8 cellular contexts compared by ENCODE assay signal in genomic region chr17:76500745-76501017, GRCh38.
DNase-seq lines count a peak whose midpoint lies in the region; ATAC-seq and TF ChIP-seq lines count a peak whose summit lies in the region.

No MANE protein-coding gene starts in this region.

- H3K36me3 ChIP-seq in GM06990 (ENCODE audit: control insufficient read depth, insufficient read depth, low read length) = no peaks in the 10 kb centered on the region; the same call in 1 of the 2 replicates
- H3K36me3 ChIP-seq in KMS-11 (ENCODE audit: insufficient read depth) = no peaks in the 10 kb centered on the region
- no peaks in the 10 kb centered on the region for H3K36me3 ChIP-seq in duodenal mucosa (ENCODE audit: control insufficient read depth in 1 of 2, insufficient read depth in 2 of 2, low read length in 2 of 2)

- H3K4me3 Mint-ChIP-seq in nephron progenitor cell = peak overlapping the region; percentile 79

- DNase-seq in GM06990 (ENCODE audit: extremely low read depth, insufficient read length) (no peak), nephron progenitor cell (no peak), NCI-H2029 (lab: John Stamatoyannopoulos, UW) (no peak)

- H3K9ac ChIP-seq in KMS-11 (peak overlapping the region; percentile 76), duodenal mucosa (ENCODE audit: low read depth in 1 of 2, low read length in 2 of 2) (peak overlapping the region; percentile 68 to 86)

- no peaks in the 10 kb centered on the region for H3K9me3 Mint-ChIP-seq in nephron progenitor cell

- peaks cover 50% of the 10 kb centered on the region; the same call in 1 of the 2 replicates for H3K79me2 ChIP-seq in KMS-11 (ENCODE audit: insufficient read depth, low read depth)

- H2AFZ ChIP-seq in KMS-11 (ENCODE audit: low read depth) = peak overlapping the region; percentile 72; the same call in 1 of the 2 replicates

- ATAC-seq in HG03565 (IDR thresholded peaks at IDR 0.05; ENCODE audit: unreplicated experiment) (no peak), GM19328 (IDR thresholded peaks at IDR 0.05; ENCODE audit: unreplicated experiment) (no peak), HG02610 (IDR thresholded peaks at IDR 0.05; ENCODE audit: unreplicated experiment) (no peak)

- H3K36me3 Mint-ChIP-seq in nephron progenitor cell (ENCODE audit: low read depth) = no peaks in the 10 kb centered on the region

- peaks cover 31% of the 10 kb centered on the region for H3K27me3 Mint-ChIP-seq in nephron progenitor cell (ENCODE audit: low read depth, poor library complexity)

- no peak overlapping the region for H3K27ac Mint-ChIP-seq in nephron progenitor cell

- H3K4me1 ChIP-seq in KMS-11 (ENCODE audit: low read depth, poor library complexity, severe bottlenecking) (peaks cover 63% of the 10 kb centered on the region), duodenal mucosa (ENCODE audit: control insufficient read depth in 1 of 2, insufficient read depth in 2 of 2, low read length in 2 of 2) (peaks cover 48 to 52% of the 10 kb centered on the region in 2 donors)

- H3K27ac ChIP-seq in KMS-11 (no peak overlapping the region; the same call in 1 of the 2 replicates), duodenal mucosa (ENCODE audit: low read depth, low read length) (peak overlapping the region; percentile 47)

- TF ChIP-seq CTCF in GM06990 (IDR thresholded peaks at IDR 0.05; ENCODE audit: insufficient read depth, low read length, poor library complexity, severe bottlenecking) = no peak
- no peak for TF ChIP-seq CTCF in KMS-11 (conservative IDR thresholded peaks at IDR 0.05; ENCODE audit: low read depth, low read length)
- no peak for TF ChIP-seq CTCF in nephron progenitor cell (IDR thresholded peaks at IDR 0.05)

- no peaks in the 10 kb centered on the region for H3K27me3 ChIP-seq in GM06990 (replicated peaks; ENCODE audit: control insufficient read depth, insufficient read depth, low read length)
- H3K27me3 ChIP-seq in KMS-11 (ENCODE audit: insufficient read depth, low read depth) = no peaks in the 10 kb centered on the region
- no peaks in the 10 kb centered on the region for H3K27me3 ChIP-seq in duodenal mucosa (ENCODE audit: control insufficient read depth in 1 of 2, insufficient read depth in 2 of 2, low read length in 2 of 2)

- H4K20me1 ChIP-seq in KMS-11 (ENCODE audit: insufficient read depth) = no peaks in the 10 kb centered on the region

- H3K9me3 ChIP-seq in duodenal mucosa (ENCODE audit: control insufficient read depth in 1 of 2, low read length in 2 of 2) = no peaks in the 10 kb centered on the region

- H3K4me1 Mint-ChIP-seq in nephron progenitor cell = peaks cover 64% of the 10 kb centered on the region

- H3K4me3 ChIP-seq in GM06990 (replicated peaks; ENCODE audit: low read depth, low read length) (peak overlapping the region; percentile 93), KMS-11 (IDR thresholded peaks at IDR 0.05; ENCODE audit: insufficient read depth, low read depth, low read length) (no peak overlapping the region), duodenal mucosa (ENCODE audit: low read depth in 1 of 2, low read length in 2 of 2) (peak overlapping the region; percentile 75 to 82)

- peak overlapping the region; percentile 88 for H3K4me2 ChIP-seq in KMS-11
